ENCODE assay signal across 29 cellular contexts in genomic region chr9:86724528-86724927, GRCh38.
"Had no signal": no experiment of that assay in that cellular context is flagged by ENCODE, and none has a peak within 500 bp of the region (broad histone marks: within the 10 kb centered on the region; RNA-seq: fewer than 3 reads in every experiment).

No MANE protein-coding gene starts in this region.

- H3K4me3 Mint-ChIP-seq: dendritic cell treated with granulocyte-macrophage colony-stimulating factor and Interleukin-4, amounts not matched to agents 40 ng/mL and 50 ng/mL, for 4 days; effector memory CD8-positive, alpha-beta T cell; endodermal cell; mesothelial cell of epicardium; naive B cell had no signal

- H3K9me3 ChIP-seq: colonic mucosa, esophagus squamous epithelium, gastrocnemius medialis, left lung, lower lobe of right lung, mucosa of descending colon had no signal

- H3K27ac Mint-ChIP-seq: dendritic cell treated with granulocyte-macrophage colony-stimulating factor and Interleukin-4, amounts not matched to agents 40 ng/mL and 50 ng/mL, for 4 days; effector memory CD8-positive, alpha-beta T cell; endodermal cell; mesothelial cell of epicardium; naive B cell had no signal

- H3K36me3 Mint-ChIP-seq: mesothelial cell of epicardium, naive B cell had no signal

- H3K4me1 Mint-ChIP-seq: naive B cell had no signal

- FAIRE-seq: endometrium, islet of Langerhans, kidney had no signal

- H3K27me3 ChIP-seq: colonic mucosa, gastrocnemius medialis had no signal

- H3K9me3 Mint-ChIP-seq: effector memory CD8-positive, alpha-beta T cell; endodermal cell had no signal

- H3K4me1 ChIP-seq: colonic mucosa, left lung, lower lobe of right lung had no signal

- H3K27ac ChIP-seq: colonic mucosa, epithelial cell of prostate, esophagus squamous epithelium, gastrocnemius medialis, heart right ventricle, left lung, lower lobe of right lung had no signal

- ATAC-seq: effector memory CD8-positive, alpha-beta T cell; esophagus mucosa; gastrocnemius medialis; heart right ventricle; left colon; left lung; left ventricle myocardium superior; lower lobe of right lung; mucosa of descending colon had no signal

- H3K36me3 ChIP-seq: colonic mucosa, esophagus squamous epithelium, gastrocnemius medialis, heart right ventricle, left lung, lower lobe of right lung had no signal

- DNase-seq: colonic mucosa; cortex of kidney; effector CD8-positive, alpha-beta T cell; effector memory CD8-positive, alpha-beta T cell; endodermal cell; erythroblast; esophagus squamous epithelium; foreskin fibroblast; foreskin melanocyte; gastrocnemius medialis; glutamatergic neuron; head of caudate nucleus; heart right ventricle; hippocampal formation; kidney; kidney glomerular epithelial cell; left colon; left lung; left ventricle myocardium superior; lower lobe of right lung; mesenchymal stem cell; mucosa of descending colon; naive B cell had no signal

- H3K4me3 ChIP-seq: colonic mucosa, esophagus squamous epithelium, gastrocnemius medialis, heart right ventricle, left lung, lower lobe of right lung, mucosa of descending colon had no signal
